In the genomic region with DNA sequence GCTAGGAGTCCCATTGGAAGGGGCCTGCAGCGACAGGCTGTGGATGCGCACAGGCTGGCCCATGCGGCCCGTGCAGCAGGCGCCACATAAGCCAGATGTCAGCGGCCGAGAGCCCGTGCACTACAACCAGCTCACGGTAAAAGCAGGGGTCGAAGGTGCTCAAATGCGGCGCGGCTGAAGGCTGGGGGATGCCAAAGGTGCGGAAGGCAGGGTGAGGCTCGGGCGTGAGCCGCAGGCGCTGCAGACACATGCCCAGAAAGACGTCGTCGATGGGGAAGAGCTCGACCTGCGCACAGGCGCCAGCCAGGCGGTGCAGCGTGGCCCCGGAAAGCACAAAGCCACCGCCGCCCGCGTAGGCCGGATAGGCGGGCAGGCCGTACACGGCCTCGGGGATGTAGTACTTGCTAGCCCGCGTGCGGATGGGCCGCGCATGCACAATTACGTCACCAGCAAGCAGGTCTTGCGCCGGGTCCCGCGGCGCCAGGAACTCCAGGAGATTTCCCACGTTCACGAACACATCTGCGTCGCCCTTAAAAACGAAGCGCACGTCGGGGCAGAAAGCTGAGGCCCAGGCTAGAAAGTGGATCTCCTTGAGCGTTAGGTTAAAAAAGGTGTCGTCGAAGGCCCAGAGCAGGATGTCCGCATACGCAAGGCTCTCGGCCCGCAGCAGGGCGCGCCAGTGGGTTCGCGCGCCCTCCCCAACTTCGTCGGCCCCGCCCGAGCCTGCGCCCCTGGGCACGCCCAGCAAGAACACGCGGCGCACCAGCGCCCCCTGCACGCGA, we compare ENCODE assay signal across 11 cellular contexts. TPM values are rescaled to one million over a fixed set of nuclear protein-coding genes. Genes with fewer than 3 reads are reported as not detected.
DNase-seq lines count a peak whose midpoint lies in the region; ATAC-seq and TF ChIP-seq lines count a peak whose summit lies in the region.
"Had no signal": no experiment of that assay in that cellular context is flagged by ENCODE, and none has a peak within 500 bp of the region (broad histone marks: within the 10 kb centered on the region; RNA-seq: fewer than 3 reads in every experiment).

No MANE protein-coding gene starts in this region.

- POLR2A ChIA-PET in AG04449 (lab: Yijun Ruan, JAX) = no interaction called here

- no peaks in the 10 kb centered on the region for H3K4me1 ChIP-seq in colonic mucosa

- H3K27ac ChIP-seq in colonic mucosa = no peak overlapping the region

- no peak overlapping the region for H3K9ac ChIP-seq in colonic mucosa (ENCODE audit: low read depth in 2 of 2, low read length in 2 of 2)

- no peaks in the 10 kb centered on the region for H3K9me3 Mint-ChIP-seq in natural killer cell

- H3K27me3 ChIP-seq in H7 (ENCODE audit: control insufficient read depth, insufficient read depth, low read length) = peaks cover 51% of the 10 kb centered on the region
- no peaks in the 10 kb centered on the region for H3K27me3 ChIP-seq in colonic mucosa
- H3K27me3 ChIP-seq: MG63 had no signal

- intact Hi-C loops in colonic mucosa (cut with DNase I) = no loop called here
- intact Hi-C loops in natural killer cell (cut with micrococcal nuclease) = no loop called here

- TF ChIP-seq CTCF in AG04449 (IDR thresholded peaks at IDR 0.05; ENCODE audit: insufficient read depth, low read length, missing control alignments) (peak; percentile 5), colonic mucosa (IDR thresholded peaks at IDR 0.05) (no peak), natural killer cell (IDR thresholded peaks at IDR 0.05) (no peak), GM13976 (IDR thresholded peaks at IDR 0.05; ENCODE audit: borderline replicate concordance, control extremely low read depth, extremely low read depth, insufficient read depth, missing control alignments) (no peak)

- H3K4me1 Mint-ChIP-seq in natural killer cell = peaks cover 0 to 14% of the 10 kb centered on the region in 2 donors

- CTCF ChIA-PET in AG04449 (lab: Yijun Ruan, JAX) = interaction anchor here (0.5 to 1.7 kb wide), 6 partner anchors 8 to 188 kb away, joined by 3 to 5 read pairs (median 4); a partner anchor contains a TSS

- H3K27me3 Mint-ChIP-seq in natural killer cell (ENCODE audit: low read depth in 2 of 2) = peaks cover 7 to 21% of the 10 kb centered on the region in 2 donors

- no peaks in the 10 kb centered on the region for H3K9me3 ChIP-seq in colonic mucosa
- H3K9me3 ChIP-seq: MG63, transverse colon had no signal

- no peak for DNase-seq in AG04449 (ENCODE audit: low read depth, low spot score)
- peak; percentile 96 for DNase-seq in H7
- DNase-seq in colonic mucosa = no peak
- DNase-seq in natural killer cell = no peak
- no peak for DNase-seq in amniotic stem cell (lab: John Stamatoyannopoulos, UW)
- DNase-seq in GM13976 (ENCODE audit: low spot score) = no peak
- no peak for DNase-seq in SKM-1 (lab: John Stamatoyannopoulos, UW; ENCODE audit: unreplicated experiment)
- DNase-seq: OCI-M1, transverse colon had no signal

- H3K27ac Mint-ChIP-seq in natural killer cell = no peak overlapping the region

- peak overlapping the region; percentile 45 for H3K4me3 Mint-ChIP-seq in natural killer cell

- no peaks in the 10 kb centered on the region for H3K36me3 Mint-ChIP-seq in natural killer cell

- H3K4me3 ChIP-seq in AG04449 (ENCODE audit: low read depth, low read length) (peak overlapping the region; percentile 64), H7 (ENCODE audit: insufficient read depth, low read depth, low read length) (peak overlapping the region; percentile 65), colonic mucosa (peak overlapping the region; percentile 68)

- in situ Hi-C loops in GM13976 (cut with MboI; ENCODE audit: low sequenced_read_pairs, unreplicated experiment) = loop anchor here (5.0 to 25.0 kb wide), 2 partner anchors 132 to 187 kb away; a partner anchor contains a TSS

- H3K36me3 ChIP-seq in H7 (replicated peaks; ENCODE audit: control insufficient read depth, insufficient read depth, low read length) (peaks cover 25% of the 10 kb centered on the region), colonic mucosa (peaks cover 3% of the 10 kb centered on the region)

- ATAC-seq in natural killer cell (no peak), GM19395 (IDR thresholded peaks at IDR 0.05; ENCODE audit: unreplicated experiment) (no peak)

RNA-seq across cellular contexts. Expression of a gene that starts 1.3 kb away (rescaled TPM):
- 7.6 and 8.7 TPM in 2 replicates for total RNA-seq in H7 (2014; rRNA removed; shearing (Covaris generic))
- total RNA-seq in colonic mucosa = 1 to 10 TPM; 4.4 to 4.9 TPM
- 1 to 10 TPM in 2 of 3 donors, under 1 TPM in 1; 0.80 to 1.3 (median 1.0) TPM for total RNA-seq in natural killer cell

RNA-seq across cellular contexts. Expression of a gene that starts 10.2 kb away (rescaled TPM):
- total RNA-seq in H7 (2014; rRNA removed; shearing (Covaris generic)) = 1.3 and 1.8 TPM in 2 replicates
- total RNA-seq in colonic mucosa = 10 to 100 TPM; 27.5 to 37.1 TPM
- total RNA-seq in natural killer cell = 10 to 100 TPM; 15.2 to 27.5 (median 26.8) TPM

RNA-seq across cellular contexts. Expression of a gene that starts 10.3 kb away (rescaled TPM):
- 0.67 and 0.73 TPM in 2 replicates for total RNA-seq in H7 (2014; rRNA removed; shearing (Covaris generic))
- total RNA-seq in colonic mucosa (10 to 100 TPM; 12.0 to 27.1 TPM), natural killer cell (1 to 10 TPM; 5.2 to 8.3 (median 6.3) TPM)

RNA-seq across cellular contexts. Expression of a gene that starts 15.1 kb away (rescaled TPM):
- total RNA-seq in H7 (2014; rRNA removed; shearing (Covaris generic)) = 1.6 and 4.0 TPM in 2 replicates
- total RNA-seq in colonic mucosa = 10 to 100 TPM; 23.6 TPM
- 1 to 10 TPM; 6.9 to 8.3 (median 7.3) TPM for total RNA-seq in natural killer cell

RNA-seq across cellular contexts. Expression of a gene that starts 20.9 kb away (rescaled TPM):
- 5.3 and 7.4 TPM in 2 replicates for total RNA-seq in H7 (2014; rRNA removed; shearing (Covaris generic))
- 10 to 100 TPM; 26.2 to 31.0 TPM for total RNA-seq in colonic mucosa
- 1 to 10 TPM in 2 of 3 donors, under 1 TPM in 1; 0.88 to 1.3 (median 1.3) TPM for total RNA-seq in natural killer cell
